In genomic region chrX:107602694-107603239, GRCh38 we compare ENCODE assay signal across 20 cellular contexts. TPM values are rescaled to one million over a fixed set of nuclear protein-coding genes. Genes with fewer than 3 reads are reported as not detected.
DNase-seq lines count a peak whose midpoint lies in the region; ATAC-seq and TF ChIP-seq lines count a peak whose summit lies in the region.
"Had no signal": no experiment of that assay in that cellular context is flagged by ENCODE, and none has a peak within 500 bp of the region (broad histone marks: within the 10 kb centered on the region; RNA-seq: fewer than 3 reads in every experiment).

No MANE protein-coding gene starts in this region.

- no peaks in the 10 kb centered on the region for H3K79me2 ChIP-seq in MM.1S (ENCODE audit: low read length)

- no peaks in the 10 kb centered on the region for H3K4me1 ChIP-seq in endodermal cell (ENCODE audit: control insufficient read depth, insufficient read depth, low read length)
- no peaks in the 10 kb centered on the region for H3K4me1 ChIP-seq in MM.1S (ENCODE audit: low read length)
- H3K4me1 ChIP-seq: BLaER1 treated with 17β-estradiol and CSF1 and Interleukin-3, amounts not matched to agents 10 nM and 100 nM; Caco-2; SJSA1 had no signal

- H3K9me2 ChIP-seq in MM.1S (replicated peaks; ENCODE audit: insufficient read depth, low read length), result no peaks in the 10 kb centered on the region

- no peak overlapping the region for H2AFZ ChIP-seq in MM.1S (ENCODE audit: low read length)

- H3K9me3 Mint-ChIP-seq in endodermal cell, result peaks cover 37% of the 10 kb centered on the region
- H3K9me3 Mint-ChIP-seq: CD4-positive, alpha-beta memory T cell; HFFc6 had no signal

- 94 to 100% methylated on average over 6 to 21 of the region's 21 CpGs for WGBS in endodermal cell (ENCODE audit: insufficient coverage in 1 of 2, insufficient read length in 1 of 2), 2 experiments

- no peak overlapping the region for H3K4me2 ChIP-seq in MM.1S (ENCODE audit: low read depth, low read length)
- H3K4me2 ChIP-seq: BLaER1 treated with 17β-estradiol and CSF1 and Interleukin-3, amounts not matched to agents 10 nM and 100 nM had no signal

- H3F3A ChIP-seq in MM.1S (ENCODE audit: insufficient read depth, low read length), result no peaks in the 10 kb centered on the region

- no peaks in the 10 kb centered on the region for H3K27me3 ChIP-seq in endodermal cell (ENCODE audit: control insufficient read depth, insufficient read depth, low read length, poor library complexity, severe bottlenecking)
- no peaks in the 10 kb centered on the region for H3K27me3 ChIP-seq in MM.1S (replicated peaks; ENCODE audit: insufficient read depth, low read length)
- H3K27me3 ChIP-seq: SJSA1 had no signal

- no peak overlapping the region for H3K4me3 Mint-ChIP-seq in endodermal cell
- H3K4me3 Mint-ChIP-seq: CD4-positive, alpha-beta memory T cell; HFFc6 had no signal

- intact Hi-C loops in sciatic nerve (cut with DNase I), result no loop called here

- no peak overlapping the region for H3K27ac Mint-ChIP-seq in endodermal cell
- H3K27ac Mint-ChIP-seq: CD4-positive, alpha-beta memory T cell; HFFc6 had no signal

- H3K4me1 Mint-ChIP-seq in endodermal cell, result no peaks in the 10 kb centered on the region
- H3K4me1 Mint-ChIP-seq: CD4-positive, alpha-beta memory T cell had no signal

- ATAC-seq in sciatic nerve, result peak; percentile 29

- H3K4me3 ChIP-seq in endodermal cell (ENCODE audit: low read length) (no peak overlapping the region), MM.1S (ENCODE audit: low read length) (no peak overlapping the region)
- H3K4me3 ChIP-seq: BLaER1 treated with 17β-estradiol and CSF1 and Interleukin-3, amounts not matched to agents 10 nM and 100 nM; SJSA1 had no signal

- no peak overlapping the region for H3K9ac ChIP-seq in endodermal cell (ENCODE audit: extremely low read depth, low read length, poor library complexity, severe bottlenecking)
- H3K9ac ChIP-seq in MM.1S (ENCODE audit: low read length), result no peak overlapping the region
- H3K9ac ChIP-seq: BLaER1 treated with 17β-estradiol and CSF1 and Interleukin-3, amounts not matched to agents 10 nM and 100 nM had no signal

- TF ChIP-seq CTCF in endodermal cell (conservative IDR thresholded peaks at IDR 0.05) (no peak), MM.1S (IDR thresholded peaks at IDR 0.05; ENCODE audit: low read length) (no peak)

- H3K36me3 ChIP-seq in endodermal cell (ENCODE audit: control insufficient read depth, insufficient read depth, low read length) (no peaks in the 10 kb centered on the region), MM.1S (replicated peaks; ENCODE audit: insufficient read depth, low read length) (no peaks in the 10 kb centered on the region)
- H3K36me3 ChIP-seq: BLaER1 treated with 17β-estradiol and CSF1 and Interleukin-3, amounts not matched to agents 10 nM and 100 nM; SJSA1 had no signal

- peak; percentile 45 for DNase-seq in NCI-H146 (lab: John Stamatoyannopoulos, UW)
- DNase-seq in NCI-H146 treated with DMSO at 0.1 percent for 48 hours (lab: John Stamatoyannopoulos, UW; ENCODE audit: unreplicated experiment), result no peak
- peak; percentile 25 for DNase-seq in NCI-H2196 (lab: John Stamatoyannopoulos, UW; ENCODE audit: unreplicated experiment)
- peak; percentile 61 for DNase-seq in endodermal cell
- DNase-seq in sciatic nerve (ENCODE audit: low spot score), result no peak
- DNase-seq in MM.1S, result no peak
- no peak for DNase-seq in SHP77 treated with DMSO at 0.1 percent for 48 hours (lab: John Stamatoyannopoulos, UW)
- DNase-seq: 8988T; Caco-2; CD4-positive, alpha-beta memory T cell; GDM1; HFFc6; KBM-7; NCI-H1092 treated with DMSO at 0.1 percent for 48 hours; NCI-H1436 treated with DMSO at 0.1 percent for 48 hours; NCI-H2081 treated with DMSO at 0.1 percent for 48 hours; NK-92 treated with Interleukin-12 subunit alpha and Interleukin-12 subunit beta, amount 100 ng/mL, for 24 hours; T-helper 1 cell had no signal

- no peaks in the 10 kb centered on the region for H3K36me3 Mint-ChIP-seq in endodermal cell (ENCODE audit: low read depth)
- H3K36me3 Mint-ChIP-seq: CD4-positive, alpha-beta memory T cell had no signal

- no peaks in the 10 kb centered on the region for H4K20me1 ChIP-seq in MM.1S (ENCODE audit: insufficient read depth, low read length)

- no peaks in the 10 kb centered on the region for H3K27me3 Mint-ChIP-seq in endodermal cell (ENCODE audit: insufficient read depth)

- no peaks in the 10 kb centered on the region for H3K9me3 ChIP-seq in endodermal cell (ENCODE audit: control insufficient read depth, low read length)
- no peaks in the 10 kb centered on the region for H3K9me3 ChIP-seq in MM.1S (replicated peaks; ENCODE audit: insufficient read depth, low read length)
- H3K9me3 ChIP-seq: BLaER1 treated with 17β-estradiol and CSF1 and Interleukin-3, amounts not matched to agents 10 nM and 100 nM; Caco-2; SJSA1 had no signal

- H3K27ac ChIP-seq in endodermal cell (ENCODE audit: low read depth, low read length) (no peak overlapping the region), MM.1S (ENCODE audit: low read length) (no peak overlapping the region)
- H3K27ac ChIP-seq: BLaER1 treated with 17β-estradiol and CSF1 and Interleukin-3, amounts not matched to agents 10 nM and 100 nM; SJSA1 had no signal

RNA-seq across cellular contexts. Expression of gene PRPS1, which starts 25.5 kb away (rescaled TPM):
- 10 to 100 TPM; 51.6 to 62.7 TPM for total RNA-seq in endodermal cell
- 54.2 TPM for polyA plus RNA-seq in endodermal cell (2013, experiment 1 of 2)
- 51.2 TPM for polyA plus RNA-seq in endodermal cell (2013, experiment 2 of 2)
- 32.1 TPM for total RNA-seq in sciatic nerve

Comparison
In these comparisons a context has a peak if more than half of its experiments do, and no peak if none do; other contexts are left out.
1. DNase-seq: peak in NCI-H146 (single experiment), NCI-H2196 (single experiment) and endodermal cell (single experiment); none in NCI-H146 treated with DMSO at 0.1 percent for 48 hours (single experiment), sciatic nerve (single experiment), MM.1S (single experiment) and SHP77 treated with DMSO at 0.1 percent for 48 hours (single experiment).